In genomic region chr11:73393011-73393380, GRCh38 we compare ENCODE assay signal across 12 cellular contexts. TPM values are rescaled to one million over a fixed set of nuclear protein-coding genes. Genes with fewer than 3 reads are reported as not detected.
DNase-seq lines count a peak whose midpoint lies in the region; ATAC-seq, FAIRE-seq and TF ChIP-seq lines count a peak whose summit lies in the region.
"Had no signal": no experiment of that assay in that cellular context is flagged by ENCODE, and none has a peak within 500 bp of the region (broad histone marks: within the 10 kb centered on the region; RNA-seq: fewer than 3 reads in every experiment).

No MANE protein-coding gene starts in this region.

- no peaks in the 10 kb centered on the region for H3K9me3 ChIP-seq in endothelial cell of umbilical vein (replicated peaks; ENCODE audit: control insufficient read depth, insufficient read depth, low read length)
- no peaks in the 10 kb centered on the region for H3K9me3 ChIP-seq in aorta (ENCODE audit: control insufficient read depth, low read length)
- H3K9me3 ChIP-seq: right lobe of liver, thyroid gland had no signal

- no peak overlapping the region for H3K4me3 ChIP-seq in endothelial cell of umbilical vein (replicated peaks in 1 of 3; ENCODE audit: insufficient read depth in 1 of 3, low read depth in 1 of 3, low read length in 3 of 3)
- H3K4me3 ChIP-seq in aorta (ENCODE audit: low read length in 2 of 2) = no peak overlapping the region
- H3K4me3 ChIP-seq: hepatocyte, right lobe of liver, thyroid gland had no signal

- peaks cover 3% of the 10 kb centered on the region for H3K79me2 ChIP-seq in endothelial cell of umbilical vein (ENCODE audit: control insufficient read depth, insufficient read depth, low read length)
- H3K79me2 ChIP-seq: hepatocyte had no signal

- no peak overlapping the region for H3K4me2 ChIP-seq in endothelial cell of umbilical vein (ENCODE audit: insufficient read depth, low read length)
- H3K4me2 ChIP-seq: hepatocyte had no signal

- intact Hi-C loops in left ventricle myocardium superior (cut with micrococcal nuclease) = no loop called here
- intact Hi-C loops in cardiac septum (cut with DNase I) = loop anchor here (2.0 kb wide), 2 partner anchors 42 to 86 kb away; no protein-coding TSS in a partner anchor
- intact Hi-C loops in endothelial cell of umbilical vein (cut with micrococcal nuclease) = loop anchor here (1.0 kb wide), 6 partner anchors 17 to 208 kb away; partner anchors contain the start of gene RELT
- intact Hi-C loops in aorta (cut with DNase I) = loop anchor here (5.0 to 10.0 kb wide), 4 partner anchors 41 to 178 kb away; partner anchors contain the start of genes ARHGEF17 (in 1 of the 2) and P2RY2 (in 1 of the 2)

- TF ChIP-seq CTCF in RWPE1 (conservative IDR thresholded peaks at IDR 0.05; ENCODE audit: low read depth) (no peak), endothelial cell of umbilical vein (IDR thresholded peaks at IDR 0.05; ENCODE audit: extremely low read depth in 1 of 2, insufficient read depth in 1 of 2, low read depth in 1 of 2, low read length in 2 of 2) (no peak)

- TF ChIP-seq POLR2A in endothelial cell of umbilical vein (IDR thresholded peaks at IDR 0.05; ENCODE audit: low read depth, low read length) = no peak

- no peak overlapping the region for H2AFZ ChIP-seq in endothelial cell of umbilical vein (ENCODE audit: low read depth, low read length)
- H2AFZ ChIP-seq: hepatocyte had no signal

- peaks cover 0 to 6% of the 10 kb centered on the region in 2 experiments for H3K36me3 ChIP-seq in endothelial cell of umbilical vein (ENCODE audit: control insufficient read depth in 2 of 2, extremely low read depth in 1 of 2, insufficient read depth in 2 of 2, low read length in 2 of 2)
- no peaks in the 10 kb centered on the region for H3K36me3 ChIP-seq in aorta (ENCODE audit: control insufficient read depth in 1 of 2, insufficient read depth in 2 of 2, low read length in 1 of 2)
- H3K36me3 ChIP-seq: right lobe of liver, thyroid gland had no signal

- H3K9me1 ChIP-seq in endothelial cell of umbilical vein (replicated peaks; ENCODE audit: control insufficient read depth, extremely low read depth, insufficient read depth, low read length) = no peaks in the 10 kb centered on the region

- 90 to 91% methylated on average over 7 of the region's 7 CpGs for WGBS in aorta, 2 donors

- peak; percentile 3 for DNase-seq in left ventricle myocardium superior
- DNase-seq in cardiac septum (ENCODE audit: low spot score) = no peak
- DNase-seq in RWPE1 (ENCODE audit: low spot score) = no peak
- peak; percentile 50 for DNase-seq in endothelial cell of umbilical vein (ENCODE audit: low read depth, low spot score)
- DNase-seq in aorta = peak; percentile 41 to 43
- no peak for DNase-seq in kidney glomerular epithelial cell (lab: John Stamatoyannopoulos, UW)
- no peak for DNase-seq in GM19239 (ENCODE audit: insufficient read length, low spot score)
- DNase-seq: SIG-M5 had no signal

- ATAC-seq in left ventricle myocardium superior = no peak
- no peak for ATAC-seq in aorta (ENCODE audit: low FRiP score)
- ATAC-seq in GM19397 (IDR thresholded peaks at IDR 0.05; ENCODE audit: unreplicated experiment) = no peak

- FAIRE-seq in endothelial cell of umbilical vein (lab: Jason Lieb, UNC) (peak; percentile 95), GM19239 (lab: Jason Lieb, UNC) (no peak)

- no peaks in the 10 kb centered on the region for H4K20me1 ChIP-seq in endothelial cell of umbilical vein (replicated peaks; ENCODE audit: control insufficient read depth, extremely low read depth, insufficient read depth, low read length)

- BruUV-seq in endothelial cell of umbilical vein (replicated peaks; lab: Mats Ljungman, UMichigan) = no TSS peak

- dilution Hi-C loops in endothelial cell of umbilical vein (cut with MboI; ENCODE audit: extremely low pct_ligation_motif_present, low sequenced_read_pairs) = no loop called here

- H3K9ac ChIP-seq in endothelial cell of umbilical vein (replicated peaks; ENCODE audit: extremely low read depth, insufficient read depth, low read length) = no peak overlapping the region

- H3K27me3 ChIP-seq in endothelial cell of umbilical vein (ENCODE audit: control insufficient read depth in 2 of 2, insufficient read depth in 2 of 2, low read length in 2 of 2) (no peaks in the 10 kb centered on the region), aorta (ENCODE audit: control insufficient read depth in 1 of 2, insufficient read depth in 2 of 2, low read length in 1 of 2) (no peaks in the 10 kb centered on the region)
- H3K27me3 ChIP-seq: hepatocyte, right lobe of liver, thyroid gland had no signal

- POLR2A ChIA-PET in RWPE1 (lab: Yijun Ruan, JAX; ENCODE audit: low non-redundant PET) = interaction anchor here (0.5 kb wide), 1 partner anchor 250 kb away, joined by 3 read pairs; no protein-coding TSS in a partner anchor
- POLR2A ChIA-PET in endothelial cell of umbilical vein (lab: Charles Lee) = interaction anchor here (0.7 kb wide), 1 partner anchor 205 kb away, joined by 3 read pairs; the partner anchor contains the start of gene FAM168A

- H3K27ac ChIP-seq in RWPE1 = peak overlapping the region; percentile 93
- peak overlapping the region; percentile 46 for H3K27ac ChIP-seq in endothelial cell of umbilical vein (ENCODE audit: insufficient read depth, low read depth, low read length)
- no peak overlapping the region for H3K27ac ChIP-seq in aorta (ENCODE audit: low read depth in 1 of 2, low read length in 2 of 2)
- H3K27ac ChIP-seq: hepatocyte, right lobe of liver, thyroid gland had no signal

- H3K4me1 ChIP-seq in endothelial cell of umbilical vein (ENCODE audit: control insufficient read depth, extremely low read depth, insufficient read depth, low read length) (peaks cover 12% of the 10 kb centered on the region), aorta (ENCODE audit: control insufficient read depth in 1 of 2, insufficient read depth in 2 of 2, low read length in 2 of 2) (no peaks in the 10 kb centered on the region)

- CTCF ChIA-PET in RWPE1 (lab: Yijun Ruan, JAX) = interaction anchor here (0.7 to 3.3 kb wide), 9 partner anchors 9 to 94 kb away, joined by 3 to 25 read pairs (median 5); partner anchors contain the start of gene RELT
- CTCF ChIA-PET in endothelial cell of umbilical vein (lab: Charles Lee) = interaction anchor here (0.7 to 6.2 kb wide), 34 partner anchors 9 to 668 kb away, joined by 3 to 253 read pairs (median 6); partner anchors contain the start of genes ARHGEF17 and RELT

TF ChIP-seq in endothelial cell of umbilical vein, 7 proteins besides CTCF, POLR2A, EP300 and RAD21:
- TF ChIP-seq FOS (IDR thresholded peaks at IDR 0.05; ENCODE audit: borderline replicate concordance, insufficient read depth, low read length) (no peak), EZH2 (IDR thresholded peaks at IDR 0.05; ENCODE audit: borderline replicate concordance, low read depth, low read length, severe bottlenecking) (no peak), POLR2AphosphoS5 (IDR thresholded peaks at IDR 0.05; ENCODE audit: insufficient read depth, low read depth, low read length) (no peak), JUN (IDR thresholded peaks at IDR 0.05; ENCODE audit: borderline replicate concordance, insufficient read depth, insufficient read length, low read depth) (no peak), MYC (IDR thresholded peaks at IDR 0.05; ENCODE audit: low read depth, low read length) (no peak), GATA2 (IDR thresholded peaks at IDR 0.05; ENCODE audit: insufficient read depth, insufficient read length, low read depth, low read length) (no peak), MAX (IDR thresholded peaks at IDR 0.05; ENCODE audit: insufficient read depth, insufficient read length) (no peak)

RNA-seq across cellular contexts. Expression of gene RELT, which starts 16.8 kb away (rescaled TPM):
- 1.8 TPM for total RNA-seq in left ventricle myocardium superior
- 3.8 TPM for total RNA-seq in cardiac septum
- total RNA-seq in endothelial cell of umbilical vein = 12.6 and 13.1 TPM in 2 replicates
- polyA plus RNA-seq in endothelial cell of umbilical vein = 6.7 and 8.2 TPM in 2 replicates
- 4.0 and 5.0 TPM in 2 replicates for polyA plus RNA-seq in endothelial cell of umbilical vein (2011; cell fraction: cytosol; rRNA removed)
- polyA plus RNA-seq in endothelial cell of umbilical vein (2011; cell fraction: nucleus; rRNA removed) = 20.8 and 21.9 TPM in 2 replicates
- polyA plus RNA-seq in endothelial cell of umbilical vein (2012) = 6.5 and 8.8 TPM in 2 replicates
- 6.7 and 6.8 TPM in 2 replicates for polyA minus RNA-seq in endothelial cell of umbilical vein
- 8.7 TPM for polyA minus RNA-seq in endothelial cell of umbilical vein (2011; cell fraction: cytosol; rRNA and poly(A)+ RNA removed)
- 9.9 and 12.0 TPM in 2 replicates for polyA minus RNA-seq in endothelial cell of umbilical vein (2011; cell fraction: nucleus; rRNA and poly(A)+ RNA removed)
- 10 to 100 TPM; 11.5 to 13.2 TPM for total RNA-seq in aorta
- polyA plus RNA-seq in aorta = 1 to 10 TPM; 1.1 to 1.3 TPM

Comparison
In these comparisons a context has a peak if more than half of its experiments do, and no peak if none do; other contexts are left out.
1. DNase-seq: peak in left ventricle myocardium superior (single experiment), endothelial cell of umbilical vein (single experiment) and aorta (2 of 2); none in cardiac septum (single experiment), RWPE1 (single experiment), kidney glomerular epithelial cell (single experiment) and GM19239 (single experiment).
2. H3K27ac ChIP-seq: peak in RWPE1 (single experiment) and endothelial cell of umbilical vein (single experiment); none in aorta (0 of 2).